In the genomic region with DNA sequence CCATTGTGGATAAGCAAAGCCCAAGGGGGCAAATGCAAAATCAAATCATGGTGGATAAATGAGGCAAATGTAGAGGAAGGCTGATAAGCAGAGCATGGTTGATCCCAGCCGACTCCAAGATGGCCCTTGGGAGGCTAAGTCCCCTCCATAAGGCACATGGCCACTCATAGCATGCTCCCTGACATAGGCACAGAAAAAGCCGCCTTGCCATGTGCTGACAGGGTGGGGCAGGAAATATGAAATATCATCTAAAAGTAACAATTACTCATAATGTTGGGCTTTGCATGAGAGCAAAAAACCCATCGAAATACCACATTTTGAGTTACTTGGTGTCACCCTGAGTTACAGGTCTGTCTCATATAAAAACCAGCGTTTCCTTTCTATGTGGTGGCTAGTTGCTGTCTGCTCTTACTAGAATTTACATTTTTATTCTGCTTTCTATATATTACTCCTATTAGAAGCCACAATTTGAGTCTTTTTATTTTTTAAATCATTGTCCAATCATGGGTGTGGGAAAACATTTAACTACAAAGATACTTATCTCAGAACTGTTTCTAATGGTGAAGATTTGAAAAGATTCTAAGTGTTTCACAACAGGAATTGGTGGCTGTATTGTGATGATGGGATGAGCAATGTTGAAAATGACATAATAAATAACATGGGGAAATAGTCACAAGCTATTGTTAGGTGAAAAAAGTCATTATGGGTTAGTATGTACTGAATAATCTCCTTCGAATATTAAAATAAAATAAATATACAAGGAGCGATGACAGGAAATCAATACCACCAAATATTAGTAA, we compare ENCODE assay signal across 8 cellular contexts.
DNase-seq lines count a peak whose midpoint lies in the region; ATAC-seq, FAIRE-seq and TF ChIP-seq lines count a peak whose summit lies in the region.

No MANE protein-coding gene starts in this region.

- no peaks in the 10 kb centered on the region for H3K27me3 ChIP-seq in GM12878 (replicated peaks in 1 of 2; ENCODE audit: control insufficient read depth in 2 of 2, insufficient read depth in 2 of 2, low read length in 1 of 2)

- no peaks in the 10 kb centered on the region for H3K79me2 ChIP-seq in GM12878 (ENCODE audit: control insufficient read depth, insufficient read depth, low read length)

- no peaks in the 10 kb centered on the region for H3K27me3 Mint-ChIP-seq in WTC11 (ENCODE audit: low read depth)

- POLR2A ChIA-PET in GM12878 (lab: Charles Lee) (no interaction called here), WTC11 (lab: Charles Lee) (no interaction called here)

- no peaks in the 10 kb centered on the region for H3K4me1 ChIP-seq in GM12878 (ENCODE audit: control insufficient read depth, insufficient read depth, low read length)

- H3K27ac Mint-ChIP-seq in WTC11 = no peak overlapping the region

- peak; percentile 60 for ATAC-seq in GM12878
- ATAC-seq in WTC11 = no peak

- H3K36me3 Mint-ChIP-seq in WTC11 = no peaks in the 10 kb centered on the region

- no peak overlapping the region for H3K27ac ChIP-seq in GM12878 (ENCODE audit: control insufficient read depth, insufficient read depth)

- no peak overlapping the region for H3K4me3 ChIP-seq in GM12878

- no peaks in the 10 kb centered on the region for H3K36me3 ChIP-seq in GM12878 (ENCODE audit: control insufficient read depth in 2 of 2, insufficient read depth in 2 of 2, low read length in 1 of 2)

- RAD21 ChIA-PET in GM12878 (lab: Charles Lee; ENCODE audit: unreplicated experiment) = no interaction called here

- no peak for TF ChIP-seq RAD21 in GM12878 (IDR thresholded peaks at IDR 0.05; ENCODE audit: insufficient read depth, low read depth, low read length)

- intact Hi-C loops in GM12878 (cut with micrococcal nuclease; ENCODE audit: unreplicated experiment) = loop anchor here (5.0 kb wide), 1 partner anchor 205 kb away; no protein-coding TSS in a partner anchor

- no peak overlapping the region for H3K4me2 ChIP-seq in GM12878 (ENCODE audit: control insufficient read depth, insufficient read depth)

- FAIRE-seq in GM12878 (lab: Jason Lieb, UNC) = no peak

- TF ChIP-seq CTCF in GM12878 (IDR thresholded peaks at IDR 0.05 in 2 of 3, conservative IDR thresholded peaks at IDR 0.05 in 1 of 3; ENCODE audit: control insufficient read depth in 2 of 3, extremely low read depth in 1 of 3, insufficient read depth in 1 of 3, low read depth in 3 of 3, low read length in 3 of 3) (no peak), WTC11 (IDR thresholded peaks at IDR 0.05) (no peak)

- in situ Hi-C loops in GM12878 (cut with MboI) = no loop called here

- no peak overlapping the region for H3K9ac ChIP-seq in GM12878 (ENCODE audit: control insufficient read depth, insufficient read depth, low read length)

- DNase-seq in AG20443 (ENCODE audit: low spot score) (peak; percentile 13), HCEC 1CT (peak; percentile 89), T follicular helper cell (ENCODE audit: low read depth) (peak; percentile 44), GM12878 (ENCODE audit: low read depth, low spot score) (peak; percentile 35), OCI-M1 (lab: John Stamatoyannopoulos, UW) (no peak), Ammon's horn (ENCODE audit: low spot score) (no peak), WTC11 (ENCODE audit: low spot score) (no peak)
- DNase-seq in stimulated activated CD4-positive, alpha-beta T cell treated with anti-CD3 and anti-CD28 coated beads, Interleukin-15, amount 100 ng/mL, for 24 hours = peak; percentile 82

- SMC1A ChIA-PET in GM12878 (lab: Charles Lee; ENCODE audit: uncharacterized antibody, unreplicated experiment) = no interaction called here

- no peak overlapping the region for H2AFZ ChIP-seq in GM12878 (ENCODE audit: control insufficient read depth, low read depth, low read length)

- no peaks in the 10 kb centered on the region for H4K20me1 ChIP-seq in GM12878 (ENCODE audit: control insufficient read depth, insufficient read depth)

- no TSS peak for BruUV-seq in GM12878 (replicated peaks; lab: Mats Ljungman, UMichigan)

- no peaks in the 10 kb centered on the region; the same call in 2 of the 3 replicates for H3K9me3 ChIP-seq in GM12878 (replicated peaks; ENCODE audit: control insufficient read depth, insufficient read depth, low read length)

- no peak for TF ChIP-seq POLR2A in GM12878 (IDR thresholded peaks at IDR 0.05; ENCODE audit: low read depth, low read length)

- no peak overlapping the region for H3K4me3 Mint-ChIP-seq in WTC11

- no peaks in the 10 kb centered on the region for H3K9me3 Mint-ChIP-seq in WTC11

- no peak for TF ChIP-seq EP300 in GM12878 (IDR thresholded peaks at IDR 0.05; ENCODE audit: borderline replicate concordance in 1 of 2, control insufficient read depth in 1 of 2, low read depth in 2 of 2, low read length in 2 of 2)

- H3K4me1 Mint-ChIP-seq in WTC11 = peaks cover 39% of the 10 kb centered on the region

- 39% methylated on average over 6 of the region's 6 CpGs for WGBS in GM12878 (ENCODE audit: insufficient coverage, insufficient replicate concordance, low lambda C conversion rate, missing lambda C conversion rate)

- CTCF ChIA-PET in GM12878 (lab: Yijun Ruan, JAX) (no interaction called here), WTC11 (lab: Charles Lee) (interaction anchor here (1.9 kb wide), 1 partner anchor 349 kb away, joined by 5 read pairs; no protein-coding TSS in a partner anchor)

TF ChIP-seq in GM12878, 131 proteins besides CTCF, POLR2A, EP300 and RAD21 (continues in another document):
- TF ChIP-seq NFIC (IDR thresholded peaks at IDR 0.05; ENCODE audit: low read depth, low read length) (peak; percentile 72), HDAC2 (IDR thresholded peaks at IDR 0.05) (no peak), FOS (IDR thresholded peaks at IDR 0.05; ENCODE audit: borderline replicate concordance, extremely low read depth, insufficient read length) (no peak), RBBP5 (conservative IDR thresholded peaks at IDR 0.05) (no peak), SMARCA5 (IDR thresholded peaks at IDR 0.05) (no peak), ZNF274 (IDR thresholded peaks at IDR 0.05; ENCODE audit: insufficient read depth, insufficient read length) (no peak), ZNF217 (IDR thresholded peaks at IDR 0.05) (no peak), BMI1 (IDR thresholded peaks at IDR 0.05; ENCODE audit: borderline replicate concordance) (no peak), BRCA1 (IDR thresholded peaks at IDR 0.05; ENCODE audit: low read depth, low read length) (no peak)
- TF ChIP-seq, protein P1, sequence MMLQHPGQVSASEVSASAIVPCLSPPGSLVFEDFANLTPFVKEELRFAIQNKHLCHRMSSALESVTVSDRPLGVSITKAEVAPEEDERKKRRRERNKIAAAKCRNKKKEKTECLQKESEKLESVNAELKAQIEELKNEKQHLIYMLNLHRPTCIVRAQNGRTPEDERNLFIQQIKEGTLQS (IDR thresholded peaks at IDR 0.05; ENCODE audit: borderline replicate concordance, extremely low read depth, low read depth, low read length) = no peak

TF ChIP-seq in WTC11, 78 proteins besides CTCF, POLR2A, EP300 and RAD21 (continues in another document):
- TF ChIP-seq, protein P2, sequence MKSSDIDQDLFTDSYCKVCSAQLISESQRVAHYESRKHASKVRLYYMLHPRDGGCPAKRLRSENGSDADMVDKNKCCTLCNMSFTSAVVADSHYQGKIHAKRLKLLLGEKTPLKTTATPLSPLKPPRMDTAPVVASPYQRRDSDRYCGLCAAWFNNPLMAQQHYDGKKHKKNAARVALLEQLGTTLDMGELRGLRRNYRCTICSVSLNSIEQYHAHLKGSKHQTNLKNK (CRISPR knock-in tag; IDR thresholded peaks at IDR 0.05) = no peak
- TF ChIP-seq ZNF423 (CRISPR knock-in tag; IDR thresholded peaks at IDR 0.05) = no peak
- TF ChIP-seq, protein P3, sequence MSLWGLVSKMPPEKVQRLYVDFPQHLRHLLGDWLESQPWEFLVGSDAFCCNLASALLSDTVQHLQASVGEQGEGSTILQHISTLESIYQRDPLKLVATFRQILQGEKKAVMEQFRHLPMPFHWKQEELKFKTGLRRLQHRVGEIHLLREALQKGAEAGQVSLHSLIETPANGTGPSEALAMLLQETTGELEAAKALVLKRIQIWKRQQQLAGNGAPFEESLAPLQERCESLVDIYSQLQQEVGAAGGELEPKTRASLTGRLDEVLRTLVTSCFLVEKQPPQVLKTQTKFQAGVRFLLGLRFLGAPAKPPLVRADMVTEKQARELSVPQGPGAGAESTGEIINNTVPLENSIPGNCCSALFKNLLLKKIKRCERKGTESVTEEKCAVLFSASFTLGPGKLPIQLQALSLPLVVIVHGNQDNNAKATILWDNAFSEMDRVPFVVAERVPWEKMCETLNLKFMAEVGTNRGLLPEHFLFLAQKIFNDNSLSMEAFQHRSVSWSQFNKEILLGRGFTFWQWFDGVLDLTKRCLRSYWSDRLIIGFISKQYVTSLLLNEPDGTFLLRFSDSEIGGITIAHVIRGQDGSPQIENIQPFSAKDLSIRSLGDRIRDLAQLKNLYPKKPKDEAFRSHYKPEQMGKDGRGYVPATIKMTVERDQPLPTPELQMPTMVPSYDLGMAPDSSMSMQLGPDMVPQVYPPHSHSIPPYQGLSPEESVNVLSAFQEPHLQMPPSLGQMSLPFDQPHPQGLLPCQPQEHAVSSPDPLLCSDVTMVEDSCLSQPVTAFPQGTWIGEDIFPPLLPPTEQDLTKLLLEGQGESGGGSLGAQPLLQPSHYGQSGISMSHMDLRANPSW (CRISPR knock-in tag; conservative IDR thresholded peaks at IDR 0.05; ENCODE audit: low read depth) = no peak
- TF ChIP-seq TP53 (CRISPR knock-in tag; IDR thresholded peaks at IDR 0.05) = no peak
- TF ChIP-seq EMX1 (CRISPR knock-in tag; IDR thresholded peaks at IDR 0.05) = no peak
- TF ChIP-seq IRF2 (CRISPR knock-in tag; IDR thresholded peaks at IDR 0.05; ENCODE audit: borderline replicate concordance, low read depth) = no peak
- TF ChIP-seq ZNF317 (CRISPR knock-in tag; IDR thresholded peaks at IDR 0.05; ENCODE audit: borderline replicate concordance, low read depth) = no peak
- TF ChIP-seq NR1H2 (CRISPR knock-in tag; IDR thresholded peaks at IDR 0.05) = no peak
- no peak for TF ChIP-seq NR2C2 (CRISPR knock-in tag; IDR thresholded peaks at IDR 0.05)
- no peak for TF ChIP-seq NFYB (CRISPR knock-in tag; conservative IDR thresholded peaks at IDR 0.05; ENCODE audit: low read depth)
- TF ChIP-seq TEAD1 (CRISPR knock-in tag; IDR thresholded peaks at IDR 0.05) = no peak
- TF ChIP-seq CREB1 (CRISPR knock-in tag; IDR thresholded peaks at IDR 0.05) = no peak

Comparison
In these comparisons a context has a peak if more than half of its experiments do, and no peak if none do; other contexts are left out.
1. DNase-seq: peak in AG20443 (single experiment), HCEC 1CT (single experiment), T follicular helper cell (single experiment), GM12878 (single experiment) and stimulated activated CD4-positive, alpha-beta T cell treated with anti-CD3 and anti-CD28 coated beads, Interleukin-15, amount 100 ng/mL, for 24 hours (single experiment); none in OCI-M1 (single experiment), Ammon's horn (single experiment) and WTC11 (single experiment).